Comparison of ENCODE assay signal across 31 cellular contexts in the genomic region with DNA sequence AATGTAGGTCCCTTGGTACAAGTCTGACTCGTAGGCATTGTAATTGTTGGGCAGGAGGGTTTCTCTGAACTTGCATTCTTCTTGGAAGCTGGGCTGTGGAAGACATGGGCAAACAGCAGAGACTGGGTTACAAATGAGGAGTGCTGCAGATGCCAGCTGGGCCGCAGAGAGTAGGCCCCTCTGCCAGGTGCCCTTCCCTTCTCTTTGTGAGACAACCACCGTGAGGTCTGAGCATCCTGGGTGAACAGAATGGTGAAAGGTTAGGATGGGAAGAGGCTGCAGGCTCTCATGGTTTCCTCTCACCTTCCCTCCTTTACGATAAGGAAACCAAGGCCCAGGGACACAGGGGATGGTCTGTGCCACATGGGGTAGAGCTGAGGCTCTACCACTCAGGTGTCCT. TPM values are rescaled to one million over a fixed set of nuclear protein-coding genes. Genes with fewer than 3 reads are reported as not detected.
A peak's percentile ranks its signal among the peaks of the same experiment; 100 is the strongest.
DNase-seq lines count a peak whose midpoint lies in the region; ATAC-seq and TF ChIP-seq lines count a peak whose summit lies in the region.
"Had no signal": no experiment of that assay in that cellular context is flagged by ENCODE, and none has a peak within 500 bp of the region (broad histone marks: within the 10 kb centered on the region; RNA-seq: fewer than 3 reads in every experiment).

No MANE protein-coding gene starts in this region.

- in situ Hi-C loops in gastrocnemius medialis (cut with MboI; ENCODE audit: low sequenced_read_pairs in 4 of 4), result loop anchor here in 2 of 4 donors (5.0 to 10.0 kb wide), 2 partner anchors 91 to 93 kb away; no protein-coding TSS in a partner anchor

- H3K27me3 ChIP-seq in BLaER1, result no peaks in the 10 kb centered on the region
- no peaks in the 10 kb centered on the region for H3K27me3 ChIP-seq in HL-60 (ENCODE audit: insufficient read depth, poor library complexity, severe bottlenecking)
- H3K27me3 ChIP-seq in endodermal cell (ENCODE audit: control insufficient read depth, insufficient read depth, low read length, poor library complexity, severe bottlenecking), result peaks cover 81% of the 10 kb centered on the region
- H3K27me3 ChIP-seq in gastrocnemius medialis, result no peaks in the 10 kb centered on the region
- H3K27me3 ChIP-seq in A673 (replicated peaks; ENCODE audit: insufficient read depth, low read depth, low read length, poor library complexity), result no peaks in the 10 kb centered on the region
- H3K27me3 ChIP-seq: Peyer's patch, testis had no signal

- H3K4me1 ChIP-seq in BLaER1 (peaks cover 86% of the 10 kb centered on the region), endodermal cell (ENCODE audit: control insufficient read depth, insufficient read depth, low read length) (no peaks in the 10 kb centered on the region), gastrocnemius medialis (peaks cover 31 to 35% of the 10 kb centered on the region in 2 donors), A673 (ENCODE audit: insufficient read depth, low read length, poor library complexity, severe bottlenecking) (no peaks in the 10 kb centered on the region)
- H3K4me1 ChIP-seq: HAP-1, Peyer's patch, testis had no signal

- H3K4me3 ChIP-seq in BLaER1 (peak overlapping the region; percentile 37), HL-60 (replicated peaks; ENCODE audit: insufficient read depth, low read length) (no peak overlapping the region), endodermal cell (ENCODE audit: low read length) (no peak overlapping the region), gastrocnemius medialis (no peak overlapping the region), A673 (ENCODE audit: low read depth, low read length, poor library complexity, severe bottlenecking) (no peak overlapping the region)
- H3K4me3 ChIP-seq: HAP-1, Peyer's patch, testis had no signal

- no peak for TF ChIP-seq CTCF in HL-60 (IDR thresholded peaks at IDR 0.05; ENCODE audit: insufficient read depth, low read length)
- no peak for TF ChIP-seq CTCF in endodermal cell (conservative IDR thresholded peaks at IDR 0.05)
- TF ChIP-seq CTCF in gastrocnemius medialis (IDR thresholded peaks at IDR 0.05 in 4 of 5, conservative IDR thresholded peaks at IDR 0.05 in 1 of 5), result no peak
- no peak for TF ChIP-seq CTCF in A673 (conservative IDR thresholded peaks at IDR 0.05; ENCODE audit: low read depth, low read length)

- H3K9me3 ChIP-seq in BLaER1 (peaks cover 8% of the 10 kb centered on the region), endodermal cell (ENCODE audit: control insufficient read depth, low read length) (no peaks in the 10 kb centered on the region), gastrocnemius medialis (no peaks in the 10 kb centered on the region), A673 (ENCODE audit: low read depth, low read length, poor library complexity, severe bottlenecking) (no peaks in the 10 kb centered on the region)
- H3K9me3 ChIP-seq: HAP-1, Peyer's patch, testis had no signal

- peaks cover 20% of the 10 kb centered on the region for H3K4me1 Mint-ChIP-seq in endodermal cell

- H4K20me1 ChIP-seq in BLaER1, result no peaks in the 10 kb centered on the region

- TF ChIP-seq POLR2A in gastrocnemius medialis (IDR thresholded peaks at IDR 0.05), result no peak

- H3K27ac Mint-ChIP-seq in endodermal cell, result no peak overlapping the region
- H3K27ac Mint-ChIP-seq: activated naive CD8-positive, alpha-beta T cell treated with anti-CD3 and anti-CD28 coated beads, Interleukin-2, amount 50 U/mL, for 24 hours; activated T-cell treated with anti-CD3 and anti-CD28 coated beads, Interleukin-2, amount 50 U/mL, for 72 hours; stimulated activated naive CD8-positive, alpha-beta T cell treated with anti-CD3 and anti-CD28 coated beads, Interleukin-15, Interleukin-2, amounts not matched to agents 100 ng/mL and 50 ng/mL, for 24 hours had no signal

- CTCF ChIA-PET in A673 (lab: Charles Lee), result no interaction called here

- no peak overlapping the region for H3K4me3 Mint-ChIP-seq in endodermal cell
- H3K4me3 Mint-ChIP-seq: activated naive CD8-positive, alpha-beta T cell treated with anti-CD3 and anti-CD28 coated beads, Interleukin-2, amount 50 U/mL, for 24 hours; activated T-cell treated with anti-CD3 and anti-CD28 coated beads, Interleukin-2, amount 50 U/mL, for 72 hours; stimulated activated naive CD8-positive, alpha-beta T cell treated with anti-CD3 and anti-CD28 coated beads, Interleukin-15, Interleukin-2, amounts not matched to agents 100 ng/mL and 50 ng/mL, for 24 hours had no signal

- 90 to 95% methylated on average over 2 to 3 of the region's 4 CpGs for WGBS in endodermal cell (ENCODE audit: insufficient coverage in 1 of 2, insufficient read length in 1 of 2), 2 experiments

- peak overlapping the region; percentile 83 for H3K4me2 ChIP-seq in BLaER1

- H3K27ac ChIP-seq in BLaER1 (peak overlapping the region; percentile 97), HL-60 (replicated peaks) (peak overlapping the region; percentile 93), endodermal cell (ENCODE audit: low read depth, low read length) (peak overlapping the region; percentile 12), gastrocnemius medialis (peak overlapping the region; percentile 77 to 88 (median 81)), A673 (ENCODE audit: low read depth, low read length, poor library complexity, severe bottlenecking) (no peak overlapping the region)
- H3K27ac ChIP-seq: Peyer's patch, testis had no signal

- H3K9me3 Mint-ChIP-seq in endodermal cell, result no peaks in the 10 kb centered on the region
- H3K9me3 Mint-ChIP-seq: activated naive CD8-positive, alpha-beta T cell treated with anti-CD3 and anti-CD28 coated beads, Interleukin-2, amount 50 U/mL, for 24 hours; activated T-cell treated with anti-CD3 and anti-CD28 coated beads, Interleukin-2, amount 50 U/mL, for 72 hours; stimulated activated naive CD8-positive, alpha-beta T cell treated with anti-CD3 and anti-CD28 coated beads, Interleukin-15, Interleukin-2, amounts not matched to agents 100 ng/mL and 50 ng/mL, for 24 hours had no signal

- BruUV-seq in A673 (replicated peaks; lab: Mats Ljungman, UMichigan), result no TSS peak

- no peaks in the 10 kb centered on the region for H3K36me3 Mint-ChIP-seq in endodermal cell (ENCODE audit: low read depth)

- POLR2A ChIA-PET in A673 (lab: Charles Lee; ENCODE audit: low non-redundant PET), result no interaction called here

- no peak for ATAC-seq in gastrocnemius medialis
- ATAC-seq: activated naive CD8-positive, alpha-beta T cell treated with anti-CD3 and anti-CD28 coated beads, Interleukin-2, amount 50 U/mL, for 24 hours; activated T-cell treated with anti-CD3 and anti-CD28 coated beads, Interleukin-2, amount 50 U/mL, for 72 hours; esophagus mucosa had no signal

- intact Hi-C loops in gastrocnemius medialis (cut with DNase I; ENCODE audit: low total_unique reads), result loop anchor here (5.0 kb wide), 1 partner anchor 112 kb away; the partner anchor contains the start of gene TIGAR
- intact Hi-C loops in A673 (cut with micrococcal nuclease; ENCODE audit: unreplicated experiment), result no loop called here

- H3K9ac ChIP-seq in BLaER1, result peak overlapping the region; percentile 77
- no peak overlapping the region for H3K9ac ChIP-seq in endodermal cell (ENCODE audit: extremely low read depth, low read length, poor library complexity, severe bottlenecking)

- H3K36me3 ChIP-seq in BLaER1 (no peaks in the 10 kb centered on the region), endodermal cell (ENCODE audit: control insufficient read depth, insufficient read depth, low read length) (no peaks in the 10 kb centered on the region), gastrocnemius medialis (no peaks in the 10 kb centered on the region), A673 (ENCODE audit: insufficient read depth, low read length, poor library complexity, severe bottlenecking) (no peaks in the 10 kb centered on the region)
- H3K36me3 ChIP-seq: HAP-1, Peyer's patch had no signal

- peaks cover 87% of the 10 kb centered on the region for H3K27me3 Mint-ChIP-seq in endodermal cell (ENCODE audit: insufficient read depth)
- H3K27me3 Mint-ChIP-seq: stimulated activated naive CD8-positive, alpha-beta T cell treated with anti-CD3 and anti-CD28 coated beads, Interleukin-15, Interleukin-2, amounts not matched to agents 100 ng/mL and 50 ng/mL, for 24 hours had no signal

- no peak for DNase-seq in HL-60 (ENCODE audit: low read depth in 1 of 2, low spot score in 1 of 2)
- peak; percentile 35 for DNase-seq in endodermal cell
- DNase-seq in gastrocnemius medialis, result no peak
- DNase-seq in stimulated activated CD4-positive, alpha-beta T cell treated with anti-CD3 and anti-CD28 coated beads, Interleukin-1b, Interleukin-23, amount 100 ng/mL, for 48 hours, result no peak
- DNase-seq in A673 (ENCODE audit: low spot score), result no peak
- DNase-seq in DMS53 treated with DMSO at 0.1 percent for 48 hours (lab: John Stamatoyannopoulos, UW; ENCODE audit: unreplicated experiment), result no peak
- no peak for DNase-seq in kidney tubule cell (ENCODE audit: low spot score)
- DNase-seq: activated naive CD4-positive, alpha-beta T cell; activated naive CD8-positive, alpha-beta T cell treated with anti-CD3 and anti-CD28 coated beads, Interleukin-2, amount 50 U/mL, for 24 hours; activated T-cell treated with anti-CD3 and anti-CD28 coated beads, Interleukin-2, amount 50 U/mL, for 72 hours; caudate nucleus; cortex of kidney; DMS153; IMR-90; left ventricle myocardium superior; NCI-H2107; NCI-H345; NCI-H748 treated with DMSO at 0.1 percent for 48 hours; occipital lobe; SHP77; testis had no signal

RNA-seq across cellular contexts. Expression of gene FGF6, which starts 11.3 kb away (rescaled TPM):
- not detected for total RNA-seq in endodermal cell
- polyA plus RNA-seq in endodermal cell (2013, experiment 1 of 2), result not detected
- not detected for polyA plus RNA-seq in endodermal cell (2013, experiment 2 of 2)
- total RNA-seq in gastrocnemius medialis, result 1 to 10 TPM in 2 of 4 donors, under 1 TPM in 1, not detected in 1; 0.73 to 5.9 (median 2.2) TPM
- total RNA-seq in A673 (2021), result not detected in 2 replicates
- total RNA-seq: activated T-cell treated with anti-CD3 and anti-CD28 coated beads, Interleukin-2, amount 50 U/mL, for 72 hours; esophagus mucosa; fibroblast of villous mesenchyme; G401; IMR-90; left ventricle myocardium superior; mesenteric fat pad; occipital lobe; Peyer's patch; T-helper 2 cell treated with Interferon-gamma antibody and Interleukin-4, amounts not matched to agents 100 ng/mL and 5 ng/mL, for 36 hours; testis had no signal
- polyA plus RNA-seq: BJ, IMR-90 had no signal

RNA-seq across cellular contexts. Expression of gene FGF23, which starts 54.8 kb away (rescaled TPM):
- total RNA-seq in endodermal cell (under 1 TPM; 0.33 to 0.44 TPM), gastrocnemius medialis (not detected), A673 (2021) (not detected in 2 replicates)
- polyA plus RNA-seq in endodermal cell (2013, experiment 1 of 2), result 0.39 TPM
- polyA plus RNA-seq in endodermal cell (2013, experiment 2 of 2), result 0.29 TPM
- total RNA-seq: activated T-cell treated with anti-CD3 and anti-CD28 coated beads, Interleukin-2, amount 50 U/mL, for 72 hours; esophagus mucosa; fibroblast of villous mesenchyme; G401; IMR-90; left ventricle myocardium superior; mesenteric fat pad; occipital lobe; Peyer's patch; T-helper 2 cell treated with Interferon-gamma antibody and Interleukin-4, amounts not matched to agents 100 ng/mL and 5 ng/mL, for 36 hours; testis had no signal
- polyA plus RNA-seq: BJ, IMR-90 had no signal
